Comparison of ENCODE assay signal across 8 cellular contexts in the genomic region with DNA sequence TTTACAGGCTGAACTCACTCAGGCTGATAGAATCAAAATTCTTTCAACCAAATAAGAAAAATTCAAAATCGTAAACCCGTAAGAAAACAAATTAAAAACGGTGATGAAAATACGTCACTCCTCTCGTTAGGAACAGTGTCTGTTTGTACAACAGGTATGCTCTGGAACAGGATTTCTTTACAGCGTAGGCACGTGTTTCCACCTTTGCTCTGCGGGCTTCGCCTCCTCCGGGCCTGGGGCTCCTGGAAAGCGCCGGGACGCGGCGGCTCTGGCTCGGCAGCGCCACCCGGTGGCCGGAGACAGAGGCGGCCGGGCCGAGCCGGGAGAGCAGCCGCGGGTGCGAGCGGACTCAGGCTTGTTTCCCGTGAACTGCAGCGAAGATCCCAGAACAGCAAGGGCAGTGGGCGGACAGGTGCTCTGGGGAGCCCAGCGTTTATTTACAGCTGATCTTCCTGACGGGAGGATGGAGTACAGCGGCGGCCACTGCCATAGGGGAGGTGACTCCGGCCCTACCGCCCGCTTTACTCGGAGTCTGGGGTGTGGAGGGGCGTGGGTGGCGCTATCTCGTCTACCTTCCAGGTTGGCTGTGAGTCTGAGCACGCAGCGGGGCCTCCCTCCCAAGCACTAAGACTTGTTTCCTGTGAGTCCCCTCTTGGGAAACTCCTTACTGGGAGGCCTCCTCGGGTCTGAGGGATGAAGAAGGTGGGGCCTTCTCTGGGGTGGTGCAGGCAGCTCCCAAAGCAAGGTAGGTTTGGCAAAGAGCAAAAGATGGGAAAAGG. TPM values are rescaled to one million over a fixed set of nuclear protein-coding genes. Genes with fewer than 3 reads are reported as not detected.
DNase-seq lines count a peak whose midpoint lies in the region; ATAC-seq and TF ChIP-seq lines count a peak whose summit lies in the region.

No MANE protein-coding gene starts in this region.

- WGBS in adrenal gland, 4 donors, result 36 to 47% (median 42%) methylated on average over 23 to 44 of the region's 44 CpGs

- H3K27me3 Mint-ChIP-seq in immature natural killer cell (ENCODE audit: low read depth in 3 of 3), result peaks cover 5 to 7% (median 6%) of the 10 kb centered on the region in 3 donors

- POLR2A ChIA-PET in AG04450 (lab: Yijun Ruan, JAX), result no interaction called here

- H3K9me3 ChIP-seq in AG04450 (ENCODE audit: control insufficient read depth, insufficient read depth, low read length), result peaks cover 5% of the 10 kb centered on the region; the same call in 1 of the 2 replicates
- H3K9me3 ChIP-seq in adrenal gland (replicated peaks in 1 of 3), result no peaks in the 10 kb centered on the region

- peaks cover 2 to 5% of the 10 kb centered on the region in 2 donors for H3K4me1 Mint-ChIP-seq in immature natural killer cell

- intact Hi-C loops in adrenal gland (cut with DNase I), result loop anchor here (2.0 to 5.0 kb wide), 3 partner anchors 70 to 92 kb away; a partner anchor contains a TSS

- H3K4me1 ChIP-seq in adrenal gland (replicated peaks in 1 of 2), result peaks cover 0 to 8% of the 10 kb centered on the region in 2 donors

- DNase-seq in AG04450 (ENCODE audit: low read depth, low spot score), result no peak
- no peak for DNase-seq in HFF-Myc (ENCODE audit: extremely low read depth, low read depth)
- DNase-seq in T-helper 1 cell, result peak in 4 of 5 donors; percentile 33 to 60 (median 44)
- peak in 3 of 7 donors; percentile 55 to 62 (median 59) for DNase-seq in adrenal gland
- DNase-seq in immature natural killer cell, result peak; percentile 40 to 56 (median 47)
- peak; percentile 52 for DNase-seq in stimulated activated CD4-positive, alpha-beta T cell treated with anti-CD3 and anti-CD28 coated beads, Interleukin-1b, Interleukin-23, amount 100 ng/mL, for 48 hours

- no peak overlapping the region for H3K4me3 ChIP-seq in AG04450 (ENCODE audit: low read depth, low read length)
- H3K4me3 ChIP-seq in HFF-Myc (replicated peaks; ENCODE audit: low read depth, low read length), result no peak overlapping the region
- H3K4me3 ChIP-seq in adrenal gland, result no peak overlapping the region

- TF ChIP-seq POLR2A in adrenal gland (IDR thresholded peaks at IDR 0.05), result no peak

- H3K27ac ChIP-seq in AG04450 (ENCODE audit: low read depth, low read length) (no peak overlapping the region), adrenal gland (no peak overlapping the region)

- H3K4me3 Mint-ChIP-seq in immature natural killer cell, result no peak overlapping the region

- CTCF ChIA-PET in AG04450 (lab: Charles Lee), result interaction anchor here (0.6 to 0.8 kb wide), 2 partner anchors 9 to 91 kb away, joined by 3 to 4 read pairs; no protein-coding TSS in a partner anchor

- ATAC-seq in GM19023 (IDR thresholded peaks at IDR 0.05; ENCODE audit: unreplicated experiment) (no peak), HG03571 (IDR thresholded peaks at IDR 0.05; ENCODE audit: unreplicated experiment) (no peak)

- peaks cover 0 to 46% of the 10 kb centered on the region in 2 donors for H3K36me3 ChIP-seq in adrenal gland (replicated peaks in 1 of 2)

- no peaks in the 10 kb centered on the region for H3K27me3 ChIP-seq in AG04450 (ENCODE audit: control insufficient read depth, insufficient read depth, low read length)
- peaks cover 3% of the 10 kb centered on the region for H3K27me3 ChIP-seq in adrenal gland

- TF ChIP-seq CTCF in AG04450 (IDR thresholded peaks at IDR 0.05; ENCODE audit: low read depth, low read length) (peak; percentile 56), HFF-Myc (IDR thresholded peaks at IDR 0.05; ENCODE audit: low read depth, low read length, missing control alignments) (peak; percentile 93), adrenal gland (IDR thresholded peaks at IDR 0.05) (peak; percentile 78 to 94 (median 88))

- H3K27ac Mint-ChIP-seq in immature natural killer cell, result peak overlapping the region in 1 of 6 donors; percentile 34

- H3K36me3 Mint-ChIP-seq in immature natural killer cell, result peaks cover 0 to 28% (median 14%) of the 10 kb centered on the region in 3 donors

- no peaks in the 10 kb centered on the region for H3K9me3 Mint-ChIP-seq in immature natural killer cell

RNA-seq across cellular contexts. Expression of a gene that starts 40.5 kb away (rescaled TPM):
- polyA plus RNA-seq in AG04450 (2011; rRNA removed), result 0.46 and 0.48 TPM in 2 replicates
- polyA minus RNA-seq in AG04450 (2011; rRNA and poly(A)+ RNA removed), result 0.70 and 0.92 TPM in 2 replicates
- 10 to 100 TPM; 12.1 to 29.1 (median 15.9) TPM for total RNA-seq in adrenal gland
- polyA plus RNA-seq in adrenal gland, result 10 to 100 TPM in 2 of 3 donors, 1 to 10 TPM in 1; 3.7 to 27.1 (median 26.1) TPM
- 100 to 1,000 TPM in 1 of 3 donors, 10 to 100 TPM in 2; 29.6 to 116 (median 35.1) TPM for polyA plus RNA-seq in immature natural killer cell

Comparison
In these comparisons a context has a peak if more than half of its experiments do, and no peak if none do; other contexts are left out.
1. DNase-seq: peak in T-helper 1 cell (4 of 5), immature natural killer cell (3 of 3) and stimulated activated CD4-positive, alpha-beta T cell treated with anti-CD3 and anti-CD28 coated beads, Interleukin-1b, Interleukin-23, amount 100 ng/mL, for 48 hours (single experiment); none in AG04450 (single experiment) and HFF-Myc (single experiment).
2. Peak in every context shown above with its lines, with median percentiles within 50 percentile points of each other: CTCF ChIP-seq.